ENCODE assay signal across 8 cellular contexts in genomic region chr6:26284537-26285142, GRCh38.
A peak's percentile ranks its signal among the peaks of the same experiment; 100 is the strongest.
DNase-seq lines count a peak whose midpoint lies in the region; ATAC-seq, FAIRE-seq and TF ChIP-seq lines count a peak whose summit lies in the region.

No MANE protein-coding gene starts in this region.

- no peaks in the 10 kb centered on the region for H4K20me1 ChIP-seq in astrocyte (ENCODE audit: insufficient read depth, low read length)

- H3K36me3 ChIP-seq in SK-N-MC (ENCODE audit: insufficient read depth, low read length) = no peaks in the 10 kb centered on the region
- H3K36me3 ChIP-seq in astrocyte (ENCODE audit: insufficient read depth, low read length) = no peaks in the 10 kb centered on the region
- peaks cover 0 to 11% of the 10 kb centered on the region in 2 donors for H3K36me3 ChIP-seq in gastrocnemius medialis

- in situ Hi-C loops in gastrocnemius medialis (cut with MboI; ENCODE audit: low sequenced_read_pairs in 4 of 4) = loop anchor here in 1 of 4 donors (25.0 kb wide), 2 partner anchors 247 to 853 kb away; a partner anchor contains a TSS

- intact Hi-C loops in gastrocnemius medialis (cut with DNase I; ENCODE audit: low total_unique reads) = loop anchor here (1.0 to 10.0 kb wide), 8 partner anchors 112 to 1194 kb away; a partner anchor contains a TSS

- H3K27ac ChIP-seq in SK-N-MC (peak overlapping the region; percentile 93), astrocyte (ENCODE audit: low read depth, low read length) (peak overlapping the region; percentile 96), gastrocnemius medialis (peak overlapping the region; percentile 91 to 92 (median 92))

- H3K4me2 ChIP-seq in astrocyte (ENCODE audit: low read length) = peak overlapping the region; percentile 86

- peaks cover 20% of the 10 kb centered on the region for H3K4me1 Mint-ChIP-seq in astrocyte (ENCODE audit: low read depth, unreplicated experiment)

- H3K27me3 Mint-ChIP-seq in astrocyte (ENCODE audit: low read depth, unreplicated experiment) = no peaks in the 10 kb centered on the region

- H2AFZ ChIP-seq in astrocyte (ENCODE audit: low read depth, low read length) = peak overlapping the region; percentile 69

- no peak for TF ChIP-seq CTCF in astrocyte (IDR thresholded peaks at IDR 0.05; ENCODE audit: insufficient read depth, low read depth, low read length)
- no peak for TF ChIP-seq CTCF in gastrocnemius medialis (IDR thresholded peaks at IDR 0.05 in 4 of 5, conservative IDR thresholded peaks at IDR 0.05 in 1 of 5)

- no peak for FAIRE-seq in astrocyte (lab: Jason Lieb, UNC)

- H3K9ac ChIP-seq in SK-N-MC (ENCODE audit: insufficient read length) = peak overlapping the region; percentile 85
- peak overlapping the region; percentile 91 for H3K9ac ChIP-seq in astrocyte (ENCODE audit: low read length)

- peak overlapping the region; percentile 83 for H3K4me3 Mint-ChIP-seq in astrocyte (ENCODE audit: unreplicated experiment)

- H3K36me3 Mint-ChIP-seq in astrocyte (ENCODE audit: low read depth, unreplicated experiment) = peaks cover 15% of the 10 kb centered on the region

- no peaks in the 10 kb centered on the region for H3K79me2 ChIP-seq in astrocyte (ENCODE audit: insufficient read depth, low read length)

- H3K9me3 ChIP-seq in SK-N-MC (ENCODE audit: low read depth, low read length) (peaks cover 4% of the 10 kb centered on the region; the same call in 1 of the 2 replicates), astrocyte (ENCODE audit: insufficient read depth, low read depth, low read length) (no peaks in the 10 kb centered on the region), gastrocnemius medialis (no peaks in the 10 kb centered on the region)

- no peak for TF ChIP-seq POLR2A in gastrocnemius medialis (IDR thresholded peaks at IDR 0.05)

- H3K27ac Mint-ChIP-seq in astrocyte (ENCODE audit: unreplicated experiment) = peak overlapping the region; percentile 67

- peaks cover 3% of the 10 kb centered on the region for H3K9me3 Mint-ChIP-seq in astrocyte (ENCODE audit: unreplicated experiment)

- peak; percentile 1 for ATAC-seq in HG03575 (IDR thresholded peaks at IDR 0.05; ENCODE audit: extremely low read depth, insufficient number of reproducible peaks, low FRiP score, unreplicated experiment)
- ATAC-seq in gastrocnemius medialis = no peak
- no peak for ATAC-seq in GM18520 (IDR thresholded peaks at IDR 0.05; ENCODE audit: unreplicated experiment)

- H3K27me3 ChIP-seq in astrocyte (ENCODE audit: insufficient read depth, low read length) (no peaks in the 10 kb centered on the region), gastrocnemius medialis (no peaks in the 10 kb centered on the region)

- peak overlapping the region; percentile 83 for H3K4me3 ChIP-seq in SK-N-MC
- peak overlapping the region; percentile 80 for H3K4me3 ChIP-seq in astrocyte (ENCODE audit: insufficient read depth, low read depth, low read length)
- H3K4me3 ChIP-seq in iPS-11a (ENCODE audit: low read depth, low read length) = peak overlapping the region; percentile 94
- peak overlapping the region; percentile 50 to 84 (median 73) for H3K4me3 ChIP-seq in gastrocnemius medialis

- H3K4me1 ChIP-seq in astrocyte (ENCODE audit: insufficient read depth, low read length) (no peaks in the 10 kb centered on the region), gastrocnemius medialis (peaks cover 17 to 28% of the 10 kb centered on the region in 2 donors)

- peak; percentile 48 for DNase-seq in Ammon's horn (ENCODE audit: low spot score)
- DNase-seq in SK-N-MC (ENCODE audit: low read depth, low spot score) = no peak
- peak; percentile 57 for DNase-seq in astrocyte (ENCODE audit: low read depth)
- peak in 1 of 2 donors; percentile 45 for DNase-seq in gastrocnemius medialis
- DNase-seq in NCI-H1930 (lab: John Stamatoyannopoulos, UW) = no peak

Comparison
In these comparisons a context has a peak if more than half of its experiments do, and no peak if none do; other contexts are left out.
1. DNase-seq: peak in Ammon's horn (single experiment) and astrocyte (single experiment); none in SK-N-MC (single experiment) and NCI-H1930 (0 of 2).
2. Peak in every context shown above with its lines, with median percentiles within 50 percentile points of each other: H3K27ac ChIP-seq and H3K4me3 ChIP-seq.